9 cellular contexts compared by ENCODE assay signal in genomic region chr18:7567487-7568425, GRCh38. TPM values are rescaled to one million over a fixed set of nuclear protein-coding genes. Genes with fewer than 3 reads are reported as not detected.
DNase-seq lines count a peak whose midpoint lies in the region; ATAC-seq and TF ChIP-seq lines count a peak whose summit lies in the region.
"Had no signal": no experiment of that assay in that cellular context is flagged by ENCODE, and none has a peak within 500 bp of the region (broad histone marks: within the 10 kb centered on the region; RNA-seq: fewer than 3 reads in every experiment).

No MANE protein-coding gene starts in this region.

- H3K9ac ChIP-seq in mucosa of rectum (ENCODE audit: low read depth in 1 of 2, low read length in 2 of 2): peak overlapping the region; percentile 41 to 64

- no peaks in the 10 kb centered on the region for H3K9me3 ChIP-seq in mucosa of rectum (ENCODE audit: control insufficient read depth in 2 of 2, low read length in 2 of 2)
- H3K9me3 ChIP-seq in aorta (ENCODE audit: control insufficient read depth, low read length): no peaks in the 10 kb centered on the region

- intact Hi-C loops in activated B cell treated with CpG ODN at 0.5 μM for 24 hours (cut with micrococcal nuclease): no loop called here
- intact Hi-C loops in aorta (cut with DNase I): loop anchor here (2.0 to 5.0 kb wide), 4 partner anchors 41 to 295 kb away; no protein-coding TSS in a partner anchor

- no peak for TF ChIP-seq CTCF in activated B cell treated with CpG ODN at 0.5 μM for 24 hours (IDR thresholded peaks at IDR 0.05)

- H3K4me1 ChIP-seq in mucosa of rectum (ENCODE audit: control insufficient read depth in 2 of 2, insufficient read depth in 2 of 2, low read length in 2 of 2) (peaks cover 0 to 6% of the 10 kb centered on the region in 2 donors), aorta (ENCODE audit: control insufficient read depth in 1 of 2, insufficient read depth in 2 of 2, low read length in 2 of 2) (no peaks in the 10 kb centered on the region)

- peaks cover 4% of the 10 kb centered on the region for H3K4me1 Mint-ChIP-seq in activated B cell treated with CpG ODN at 0.5 μM for 24 hours

- peak; percentile 70 for DNase-seq in ELF-1 (ENCODE audit: low read depth, low spot score)
- DNase-seq in activated B cell treated with CpG ODN at 0.5 μM for 24 hours: no peak
- DNase-seq in fibroblast of gingiva (ENCODE audit: low read depth): peak; percentile 62
- DNase-seq in aorta: peak; percentile 77 to 85
- DNase-seq in GM19240 (ENCODE audit: insufficient read length, low spot score): no peak

- no peak overlapping the region for H3K27ac Mint-ChIP-seq in activated B cell treated with CpG ODN at 0.5 μM for 24 hours
- H3K27ac Mint-ChIP-seq: T-helper 1 cell treated with Interleukin-12 subunit alpha and Interleukin-12 subunit beta and Interleukin-4 antibody, amounts not matched to agents 30 μg/mL and 1 μg/mL, for 36 hours had no signal

- H3K27me3 ChIP-seq in mucosa of rectum (ENCODE audit: control insufficient read depth in 2 of 2, insufficient read depth in 2 of 2, low read length in 2 of 2) (peaks cover 12 to 15% of the 10 kb centered on the region in 2 donors), aorta (ENCODE audit: control insufficient read depth in 1 of 2, insufficient read depth in 2 of 2, low read length in 1 of 2) (no peaks in the 10 kb centered on the region)

- H3K36me3 ChIP-seq in mucosa of rectum (ENCODE audit: control insufficient read depth in 2 of 2, insufficient read depth in 2 of 2, low read length in 2 of 2) (no peaks in the 10 kb centered on the region), aorta (ENCODE audit: control insufficient read depth in 1 of 2, insufficient read depth in 2 of 2, low read length in 1 of 2) (no peaks in the 10 kb centered on the region)

- H3K27ac ChIP-seq in mucosa of rectum (ENCODE audit: low read depth in 2 of 2, low read length in 2 of 2) (peak overlapping the region; percentile 70 to 71), aorta (ENCODE audit: low read depth in 1 of 2, low read length in 2 of 2) (peak overlapping the region; percentile 76 to 84)

- WGBS in aorta, 2 donors: 1% methylated on average over 78 to 107 of the region's 107 CpGs

- H3K4me3 ChIP-seq in mucosa of rectum (ENCODE audit: low read length in 2 of 2): peak overlapping the region; percentile 62 to 64
- H3K4me3 ChIP-seq in aorta (ENCODE audit: low read length in 2 of 2): peak overlapping the region; percentile 89 to 92

- ATAC-seq in HG02759 (IDR thresholded peaks at IDR 0.05; ENCODE audit: unreplicated experiment) (peak; percentile 9), activated B cell treated with CpG ODN at 0.5 μM for 24 hours (ENCODE audit: low read depth) (peak; percentile 23), aorta (ENCODE audit: low FRiP score) (peak; percentile 37), HG02642 (IDR thresholded peaks at IDR 0.05; ENCODE audit: poor library complexity, unreplicated experiment) (no peak)

- CTCF ChIA-PET in activated B cell treated with CpG ODN at 0.5 μM for 24 hours (lab: Charles Lee): no interaction called here

- no peak overlapping the region for H3K4me3 Mint-ChIP-seq in activated B cell treated with CpG ODN at 0.5 μM for 24 hours
- H3K4me3 Mint-ChIP-seq: T-helper 1 cell treated with Interleukin-12 subunit alpha and Interleukin-12 subunit beta and Interleukin-4 antibody, amounts not matched to agents 30 μg/mL and 1 μg/mL, for 36 hours had no signal

- POLR2A ChIA-PET in activated B cell treated with CpG ODN at 0.5 μM for 24 hours (lab: Charles Lee): no interaction called here

- no peaks in the 10 kb centered on the region for H3K36me3 Mint-ChIP-seq in activated B cell treated with CpG ODN at 0.5 μM for 24 hours (ENCODE audit: low read depth)

- peaks cover 42% of the 10 kb centered on the region for H3K27me3 Mint-ChIP-seq in activated B cell treated with CpG ODN at 0.5 μM for 24 hours

- H3K9me3 Mint-ChIP-seq in activated B cell treated with CpG ODN at 0.5 μM for 24 hours: peaks cover 6% of the 10 kb centered on the region
- H3K9me3 Mint-ChIP-seq: T-helper 1 cell treated with Interleukin-12 subunit alpha and Interleukin-12 subunit beta and Interleukin-4 antibody, amounts not matched to agents 30 μg/mL and 1 μg/mL, for 36 hours had no signal

RNA-seq across cellular contexts. Expression of gene PTPRM, which starts 0.6 kb away (rescaled TPM):
- total RNA-seq in activated B cell treated with CpG ODN at 0.5 μM for 24 hours (0.64 and 1.00 TPM in 2 replicates), aorta (10 to 100 TPM; 86.3 to 98.9 TPM)
- polyA plus RNA-seq in aorta: 10 to 100 TPM; 10.6 to 44.9 TPM

Comparison
In these comparisons a context has a peak if more than half of its experiments do, and no peak if none do; other contexts are left out.
1. DNase-seq: peak in ELF-1 (single experiment), fibroblast of gingiva (single experiment) and aorta (2 of 2); none in activated B cell treated with CpG ODN at 0.5 μM for 24 hours (single experiment) and GM19240 (single experiment).
2. RNA of gene PTPRM, which starts 0.6 kb away (total RNA-seq): 86.3 to 98.9 TPM in aorta; 0.64 to 1.00 TPM in activated B cell treated with CpG ODN at 0.5 μM for 24 hours; every median in the first group is over 10 times any median in the second.